Comparison of ENCODE assay signal across 5 cellular contexts in the genomic region with DNA sequence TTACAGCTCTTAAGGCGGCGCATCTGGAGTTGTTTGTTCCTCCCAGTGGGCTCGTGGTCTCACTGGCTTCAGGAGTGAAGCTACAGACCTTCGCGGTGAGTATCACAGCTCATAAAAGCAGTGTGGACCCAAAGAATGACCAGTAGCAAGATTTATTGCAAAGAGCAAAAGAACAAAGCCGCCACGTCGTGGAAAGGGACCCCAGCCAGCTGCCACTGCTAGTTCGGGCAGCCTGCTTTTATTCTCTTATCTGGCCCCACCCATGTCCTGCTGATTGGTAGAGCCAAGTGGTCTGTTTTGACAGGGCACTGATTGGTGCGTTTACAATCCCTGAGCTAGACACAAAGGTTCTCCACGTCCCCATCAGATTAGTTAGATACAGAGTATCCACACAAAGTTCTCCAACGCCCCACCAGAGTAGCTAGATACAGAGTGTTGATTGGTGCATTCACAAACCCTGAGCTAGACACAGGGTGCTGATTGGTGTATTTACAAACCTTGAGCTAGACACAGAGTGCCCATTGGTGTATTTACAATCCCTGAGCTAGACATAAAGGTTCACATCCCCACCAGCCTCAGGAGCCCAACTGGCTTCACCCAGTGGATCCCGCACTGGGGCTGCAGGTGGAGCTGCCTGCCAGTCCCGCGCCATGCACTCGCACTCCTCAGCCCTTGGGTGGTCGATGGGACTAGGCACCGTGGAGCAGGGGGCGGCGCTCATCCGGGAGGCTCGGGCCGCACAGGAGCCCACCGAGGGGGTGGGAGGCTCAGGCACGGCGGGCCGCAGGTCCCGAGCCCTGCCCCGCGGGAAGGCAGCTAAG. TPM values are rescaled to one million over a fixed set of nuclear protein-coding genes. Genes with fewer than 3 reads are reported as not detected.
"Had no signal": no experiment of that assay in that cellular context is flagged by ENCODE, and none has a peak within 500 bp of the region (broad histone marks: within the 10 kb centered on the region; RNA-seq: fewer than 3 reads in every experiment).

No MANE protein-coding gene starts in this region.

RNA-seq across cellular contexts. Expression of a gene that starts 48.5 kb away (rescaled TPM):
- total RNA-seq: GM23248, H1, H4, H7, HFFc6 had no signal
- polyA plus RNA-seq: GM23248 had no signal

RNA-seq across cellular contexts. Expression of a gene that starts 56.8 kb away (rescaled TPM):
- total RNA-seq: GM23248, H4 had no signal
